In genomic region chr9:129776938-129777768, GRCh38 we compare ENCODE assay signal across 8 cellular contexts. TPM values are rescaled to one million over a fixed set of nuclear protein-coding genes. Genes with fewer than 3 reads are reported as not detected.
DNase-seq lines count a peak whose midpoint lies in the region; ATAC-seq and TF ChIP-seq lines count a peak whose summit lies in the region.

No MANE protein-coding gene starts in this region.

- H3K27ac Mint-ChIP-seq in CD4-positive, CD25-positive, alpha-beta regulatory T cell = peak overlapping the region in 1 of 3 donors; percentile 0

- peaks cover 24% of the 10 kb centered on the region for H3K27me3 Mint-ChIP-seq in CD4-positive, CD25-positive, alpha-beta regulatory T cell

- no peak overlapping the region for H3K27ac ChIP-seq in CD4-positive, CD25-positive, alpha-beta regulatory T cell (ENCODE audit: insufficient read depth, low read length, poor library complexity, severe bottlenecking)
- H3K27ac ChIP-seq in lung (ENCODE audit: low read depth in 1 of 2, low read length in 1 of 2) = no peak overlapping the region

- no peak for TF ChIP-seq CTCF in lung (IDR thresholded peaks at IDR 0.05; ENCODE audit: control extremely low read depth, extremely low read depth)

- H3K4me1 ChIP-seq in CD4-positive, CD25-positive, alpha-beta regulatory T cell (ENCODE audit: control insufficient read depth, insufficient read depth, low read length, poor library complexity, severe bottlenecking) = peaks cover 3% of the 10 kb centered on the region
- H3K4me1 ChIP-seq in lung (ENCODE audit: control insufficient read depth in 2 of 2, insufficient read depth in 2 of 2, low read length in 2 of 2) = peaks cover 0 to 2% of the 10 kb centered on the region in 2 donors

- no peaks in the 10 kb centered on the region for H3K36me3 ChIP-seq in CD4-positive, CD25-positive, alpha-beta regulatory T cell (ENCODE audit: control insufficient read depth, insufficient read depth, low read length)
- H3K36me3 ChIP-seq in lung (ENCODE audit: control insufficient read depth in 2 of 2, insufficient read depth in 2 of 2, low read length in 2 of 2) = no peaks in the 10 kb centered on the region

- no peak for DNase-seq in CD4-positive, CD25-positive, alpha-beta regulatory T cell
- DNase-seq in LHCN-M2 (ENCODE audit: low read depth) (peak; percentile 99), dermis microvascular lymphatic vessel endothelial cell (ENCODE audit: low read depth in 2 of 2) (peak; percentile 16 to 84), lung (ENCODE audit: low spot score) (peak; percentile 90)
- peak; percentile 36 for DNase-seq in activated CD4-positive, CD25-positive, alpha-beta regulatory T cell treated with anti-CD3 and anti-CD28 coated beads, Interleukin-2, amount 50 U/mL, for 72 hours
- peak; percentile 14 for DNase-seq in stimulated activated CD8-positive, alpha-beta memory T cell treated with anti-CD3 and anti-CD28 coated beads, Interleukin-12 subunit alpha, Interleukin-12 subunit beta, amount 100 ng/mL, for 24 hours (ENCODE audit: extremely low read depth)

- H3K9me3 Mint-ChIP-seq in CD4-positive, CD25-positive, alpha-beta regulatory T cell = no peaks in the 10 kb centered on the region

- H3K4me3 ChIP-seq in CD4-positive, CD25-positive, alpha-beta regulatory T cell (ENCODE audit: low read depth, low read length) = no peak overlapping the region
- H3K4me3 ChIP-seq in lung = no peak overlapping the region

- H3K4me1 Mint-ChIP-seq in CD4-positive, CD25-positive, alpha-beta regulatory T cell = peaks cover 0 to 5% (median 2%) of the 10 kb centered on the region in 4 donors

- H3K9me3 ChIP-seq in CD4-positive, CD25-positive, alpha-beta regulatory T cell (ENCODE audit: control insufficient read depth in 2 of 2, low read length in 2 of 2) = no peaks in the 10 kb centered on the region
- no peaks in the 10 kb centered on the region for H3K9me3 ChIP-seq in lung (ENCODE audit: control insufficient read depth in 2 of 2, insufficient read depth in 1 of 2, low read length in 1 of 2)

- no peaks in the 10 kb centered on the region for H3K27me3 ChIP-seq in CD4-positive, CD25-positive, alpha-beta regulatory T cell (ENCODE audit: control insufficient read depth, insufficient read depth, low read length)
- H3K27me3 ChIP-seq in lung (ENCODE audit: control insufficient read depth, insufficient read depth) = no peaks in the 10 kb centered on the region

- H3K36me3 Mint-ChIP-seq in CD4-positive, CD25-positive, alpha-beta regulatory T cell = no peaks in the 10 kb centered on the region

- 14 to 23% methylated on average over 16 of the region's 16 CpGs for WGBS in lung, 2 donors

- no peak overlapping the region for H3K4me3 Mint-ChIP-seq in CD4-positive, CD25-positive, alpha-beta regulatory T cell

- peak; percentile 42 to 59 for ATAC-seq in CD4-positive, CD25-positive, alpha-beta regulatory T cell (ENCODE audit: low read depth in 2 of 2)
- ATAC-seq in lung (ENCODE audit: insufficient read depth, low FRiP score) (peak; percentile 91), HG03439 (IDR thresholded peaks at IDR 0.05; ENCODE audit: unreplicated experiment) (no peak), GM18520 (IDR thresholded peaks at IDR 0.05; ENCODE audit: unreplicated experiment) (no peak)

RNA-seq across cellular contexts. Expression of gene PTGES, which starts 24.3 kb away (rescaled TPM):
- not detected for total RNA-seq in CD4-positive, CD25-positive, alpha-beta regulatory T cell
- under 1 TPM in 1 of 4 donors, not detected in 3; 0.17 TPM for polyA plus RNA-seq in CD4-positive, CD25-positive, alpha-beta regulatory T cell
- total RNA-seq in LHCN-M2 (2014; rRNA removed) (0.34 and 0.64 TPM in 2 replicates), dermis microvascular lymphatic vessel endothelial cell (0.25 and 0.26 TPM in 2 replicates), lung (10 to 100 TPM; 12.0 to 16.0 TPM)
- polyA plus RNA-seq in LHCN-M2 (2012) = 6.6 TPM
- 10 to 100 TPM in 1 of 2 donors, 1 to 10 TPM in 1; 8.0 to 19.8 TPM for polyA plus RNA-seq in lung

RNA-seq across cellular contexts. Expression of gene TOR1B, which starts 25.8 kb away (rescaled TPM):
- 25.5 TPM for total RNA-seq in CD4-positive, CD25-positive, alpha-beta regulatory T cell
- polyA plus RNA-seq in CD4-positive, CD25-positive, alpha-beta regulatory T cell = 10 to 100 TPM; 11.6 to 27.2 (median 14.5) TPM
- total RNA-seq in LHCN-M2 (2014; rRNA removed) (32.5 and 38.0 TPM in 2 replicates), dermis microvascular lymphatic vessel endothelial cell (17.5 and 25.8 TPM in 2 replicates), lung (10 to 100 TPM; 25.5 to 26.4 TPM)
- polyA plus RNA-seq in LHCN-M2 (2012) = 14.4 TPM
- polyA plus RNA-seq in lung = 10 to 100 TPM; 10.1 to 26.7 TPM

RNA-seq across cellular contexts. Expression of gene TOR1A, which starts 46.8 kb away (rescaled TPM):
- total RNA-seq in CD4-positive, CD25-positive, alpha-beta regulatory T cell = 19.3 TPM
- polyA plus RNA-seq in CD4-positive, CD25-positive, alpha-beta regulatory T cell = 10 to 100 TPM; 63.6 to 72.7 (median 69.6) TPM
- total RNA-seq in LHCN-M2 (2014; rRNA removed) (78.1 and 82.1 TPM in 2 replicates), dermis microvascular lymphatic vessel endothelial cell (22.9 and 27.4 TPM in 2 replicates), lung (10 to 100 TPM; 22.0 to 34.8 TPM)
- polyA plus RNA-seq in LHCN-M2 (2012) = 50.4 TPM
- polyA plus RNA-seq in lung = 10 to 100 TPM; 19.1 to 41.8 TPM

RNA-seq across cellular contexts. Expression of gene C9orf78, which starts 57.9 kb away (rescaled TPM):
- 91.6 TPM for total RNA-seq in CD4-positive, CD25-positive, alpha-beta regulatory T cell
- 100 to 1,000 TPM; 155 to 196 (median 170) TPM for polyA plus RNA-seq in CD4-positive, CD25-positive, alpha-beta regulatory T cell
- total RNA-seq in LHCN-M2 (2014; rRNA removed) = 63.3 and 79.4 TPM in 2 replicates
- polyA plus RNA-seq in LHCN-M2 (2012) = 54.4 TPM
- 22.1 and 24.1 TPM in 2 replicates for total RNA-seq in dermis microvascular lymphatic vessel endothelial cell
- 10 to 100 TPM; 28.3 to 34.4 TPM for total RNA-seq in lung
- polyA plus RNA-seq in lung = 10 to 100 TPM; 37.1 to 57.9 TPM

RNA-seq across cellular contexts. Expression of gene USP20, which starts 58.1 kb away (rescaled TPM):
- 116 TPM for total RNA-seq in CD4-positive, CD25-positive, alpha-beta regulatory T cell
- polyA plus RNA-seq in CD4-positive, CD25-positive, alpha-beta regulatory T cell = 10 to 100 TPM; 37.1 to 54.7 (median 46.9) TPM
- total RNA-seq in LHCN-M2 (2014; rRNA removed) (8.1 and 9.5 TPM in 2 replicates), dermis microvascular lymphatic vessel endothelial cell (4.7 and 8.5 TPM in 2 replicates), lung (10 to 100 TPM; 22.0 to 24.1 TPM)
- polyA plus RNA-seq in LHCN-M2 (2012) = 7.6 TPM
- 10 to 100 TPM; 15.7 to 20.9 TPM for polyA plus RNA-seq in lung

Comparison
In these comparisons a context has a peak if more than half of its experiments do, and no peak if none do; other contexts are left out.
1. ATAC-seq: peak in CD4-positive, CD25-positive, alpha-beta regulatory T cell (2 of 2) and lung (single experiment); none in HG03439 (single experiment) and GM18520 (single experiment).
2. DNase-seq: peak in LHCN-M2 (single experiment), activated CD4-positive, CD25-positive, alpha-beta regulatory T cell treated with anti-CD3 and anti-CD28 coated beads, Interleukin-2, amount 50 U/mL, for 72 hours (single experiment), dermis microvascular lymphatic vessel endothelial cell (2 of 2), lung (single experiment) and stimulated activated CD8-positive, alpha-beta memory T cell treated with anti-CD3 and anti-CD28 coated beads, Interleukin-12 subunit alpha, Interleukin-12 subunit beta, amount 100 ng/mL, for 24 hours (single experiment); none in CD4-positive, CD25-positive, alpha-beta regulatory T cell (0 of 3).